Comparison of ENCODE assay signal across 1 cellular context in genomic region chr11:44065851-44066731, GRCh38.
A peak's percentile ranks its signal among the peaks of the same experiment; 100 is the strongest.
TF ChIP-seq lines count a peak whose summit lies in the region.

ACCS (plus strand) TSS chr11:44066270; CDS start chr11:44067628, 1,358 bp downstream.

TF ChIP-seq in GM12878, 131 proteins besides CTCF, POLR2A, EP300 and RAD21 (continued from another document and continues in another):
- TF ChIP-seq ZBTB40 (IDR thresholded peaks at IDR 0.05; ENCODE audit: borderline replicate concordance) (peak; percentile 55), IRF4 (IDR thresholded peaks at IDR 0.05; ENCODE audit: low read depth, low read length) (peak; percentile 30; the same call in 1 of the 2 replicates), STAT3 (IDR thresholded peaks at IDR 0.05; ENCODE audit: low read depth, low read length) (no peak), HDAC6 (IDR thresholded peaks at IDR 0.05; ENCODE audit: unreplicated experiment) (no peak), STAT1 (conservative IDR thresholded peaks at IDR 0.05) (peak; percentile 83; the same call in 1 of the 2 replicates), SREBF2 (IDR thresholded peaks at IDR 0.05; ENCODE audit: low read length) (no peak), TBL1XR1 (IDR thresholded peaks at IDR 0.05; ENCODE audit: low read depth, low read length) (peak; percentile 22; the same call in 1 of the 2 replicates), REST (IDR thresholded peaks at IDR 0.05; ENCODE audit: low read depth, low read length) (no peak), DPF2 (IDR thresholded peaks at IDR 0.05) (no peak; the same call in none of the 2 replicates), CREB1 (IDR thresholded peaks at IDR 0.05; ENCODE audit: low read depth) (peak; percentile 82), E4F1 (IDR thresholded peaks at IDR 0.05; ENCODE audit: borderline replicate concordance, partially characterized antibody) (peak; percentile 85), TARDBP (IDR thresholded peaks at IDR 0.05; ENCODE audit: borderline replicate concordance) (no peak), PML (IDR thresholded peaks at IDR 0.05; ENCODE audit: low read length) (peak; percentile 86), LARP7 (IDR thresholded peaks at IDR 0.05) (peak; percentile 89), BACH1 (IDR thresholded peaks at IDR 0.05; ENCODE audit: borderline replicate concordance) (peak; percentile 74; the same call in 1 of the 2 replicates), SUPT20H (IDR thresholded peaks at IDR 0.05; ENCODE audit: borderline replicate concordance, control insufficient read depth, low read depth, low read length) (no peak), USF2 (IDR thresholded peaks at IDR 0.05; ENCODE audit: borderline replicate concordance, low read depth, low read length) (peak; percentile 67), ATF7 (IDR thresholded peaks at IDR 0.05; ENCODE audit: low read depth) (peak; percentile 35; the same call in 1 of the 2 replicates), HCFC1 (IDR thresholded peaks at IDR 0.05; ENCODE audit: low read length) (no peak; the same call in 1 of the 2 replicates), KAT2A (conservative IDR thresholded peaks at IDR 0.05; ENCODE audit: control insufficient read depth, low read depth, low read length) (no peak), HDAC2 (IDR thresholded peaks at IDR 0.05) (no peak), ZBED1 (IDR thresholded peaks at IDR 0.05; ENCODE audit: borderline replicate concordance) (no peak), MTA3 (IDR thresholded peaks at IDR 0.05; ENCODE audit: borderline replicate concordance, low read length) (no peak; the same call in 1 of the 2 replicates), IRF3 (IDR thresholded peaks at IDR 0.05) (peak; percentile 4; the same call in 1 of the 2 replicates), CUX1 (IDR thresholded peaks at IDR 0.05; ENCODE audit: insufficient replicate concordance, low read depth, low read length) (no peak), HDGF (IDR thresholded peaks at IDR 0.05) (0 out of 2 replicates have a peak, but pooled peaks have one; percentile 4), SMAD1 (IDR thresholded peaks at IDR 0.05; ENCODE audit: low read depth, partially characterized antibody) (no peak), TCF7 (IDR thresholded peaks at IDR 0.05; ENCODE audit: borderline replicate concordance) (no peak), GATAD2B (conservative IDR thresholded peaks at IDR 0.05; ENCODE audit: low read depth) (peak; percentile 95), SKIL (IDR thresholded peaks at IDR 0.05; ENCODE audit: low read depth, poor library complexity, severe bottlenecking) (no peak), ZBTB4 (CRISPR knock-in tag; IDR thresholded peaks at IDR 0.05) (no peak), KLF5 (IDR thresholded peaks at IDR 0.05; ENCODE audit: partially characterized antibody) (no peak), EZH2 (IDR thresholded peaks at IDR 0.05; ENCODE audit: borderline replicate concordance, control insufficient read depth, low read depth, low read length) (no peak), NBN (IDR thresholded peaks at IDR 0.05) (peak; percentile 92)
